15 cellular contexts compared by ENCODE assay signal in the genomic region with DNA sequence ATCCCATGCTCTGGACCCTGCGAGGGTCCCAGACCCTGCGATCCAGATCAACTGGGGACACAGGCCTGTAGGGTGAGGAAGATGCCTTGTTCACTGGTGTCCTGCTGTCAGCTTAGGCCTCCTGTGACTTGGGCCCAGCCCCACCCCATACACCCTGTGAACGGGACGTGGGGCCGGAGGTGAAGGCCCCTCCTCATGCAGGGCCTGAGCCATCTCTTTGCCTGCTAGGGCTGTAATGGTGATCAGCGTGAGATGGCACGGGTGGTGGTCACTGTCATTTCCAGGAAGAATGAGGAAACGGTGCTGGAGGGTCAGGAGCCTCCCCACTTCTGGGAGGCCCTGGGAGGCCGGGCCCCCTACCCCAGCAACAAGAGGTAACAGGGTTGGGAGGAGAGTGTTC. TPM values are rescaled to one million over a fixed set of nuclear protein-coding genes. Genes with fewer than 3 reads are reported as not detected.
DNase-seq lines count a peak whose midpoint lies in the region; ATAC-seq and TF ChIP-seq lines count a peak whose summit lies in the region.
"Had no signal": no experiment of that assay in that cellular context is flagged by ENCODE, and none has a peak within 500 bp of the region (broad histone marks: within the 10 kb centered on the region; RNA-seq: fewer than 3 reads in every experiment).

No MANE protein-coding gene starts in this region.

- H3K4me3 ChIP-seq in right cardiac atrium (ENCODE audit: low read length) (no peak overlapping the region), ovary (no peak overlapping the region)
- H3K4me3 ChIP-seq: body of pancreas, esophagus squamous epithelium, GM23248, pancreas had no signal

- H3K36me3 ChIP-seq in ovary: no peaks in the 10 kb centered on the region
- H3K36me3 ChIP-seq: pancreas had no signal

- intact Hi-C loops in right cardiac atrium (cut with DNase I): no loop called here
- intact Hi-C loops in cardiac septum (cut with DNase I): loop anchor here (1.0 to 10.0 kb wide), 2 partner anchors 148 to 472 kb away; no protein-coding TSS in a partner anchor
- intact Hi-C loops in ovary (cut with DNase I): loop anchor here in 3 of 4 donors (2.0 to 10.0 kb wide), 3 partner anchors 132 to 148 kb away; a partner anchor contains a TSS

- DNase-seq in right cardiac atrium: peak in 2 of 3 donors; percentile 19 to 60
- no peak for DNase-seq in cardiac septum (ENCODE audit: low spot score)
- DNase-seq in ovary: peak in 3 of 5 donors; percentile 9 to 37 (median 24)
- DNase-seq in DMS 273 treated with DMSO at 0.1 percent for 48 hours (lab: John Stamatoyannopoulos, UW): no peak
- DNase-seq in NCI-H1436 treated with DMSO at 0.1 percent for 48 hours (lab: John Stamatoyannopoulos, UW): no peak
- DNase-seq: esophagus squamous epithelium, GF-D8, NCI-H774 had no signal

- H3K27ac ChIP-seq in right cardiac atrium (ENCODE audit: low read length) (no peak overlapping the region), cingulate gyrus (ENCODE audit: low read depth, low read length) (peak overlapping the region; percentile 90), ovary (no peak overlapping the region)
- H3K27ac ChIP-seq: GM23248 had no signal

- H3K4me1 ChIP-seq in right cardiac atrium (ENCODE audit: control insufficient read depth, insufficient read depth, low read length) (no peaks in the 10 kb centered on the region), ovary (ENCODE audit: insufficient read depth) (peaks cover 6% of the 10 kb centered on the region)

- 79% methylated on average over 9 of the region's 9 CpGs for WGBS in right cardiac atrium
- WGBS in ovary, 3 donors: 80 to 89% (median 80%) methylated on average over 9 of the region's 9 CpGs

- H3K27me3 ChIP-seq in right cardiac atrium (ENCODE audit: control insufficient read depth, insufficient read depth): no peaks in the 10 kb centered on the region
- no peaks in the 10 kb centered on the region for H3K27me3 ChIP-seq in ovary
- H3K27me3 ChIP-seq: body of pancreas, esophagus squamous epithelium, pancreas had no signal

- TF ChIP-seq CTCF in ovary (IDR thresholded peaks at IDR 0.05): no peak

- H3K9me3 ChIP-seq in right cardiac atrium (ENCODE audit: control insufficient read depth, low read length) (no peaks in the 10 kb centered on the region), ovary (no peaks in the 10 kb centered on the region)
- H3K9me3 ChIP-seq: body of pancreas, esophagus squamous epithelium, pancreas had no signal

- no peak for TF ChIP-seq POLR2A in ovary (IDR thresholded peaks at IDR 0.05)

- no peak for TF ChIP-seq EP300 in ovary (IDR thresholded peaks at IDR 0.05)

- ATAC-seq in right cardiac atrium (no peak), GM19328 (IDR thresholded peaks at IDR 0.05; ENCODE audit: unreplicated experiment) (no peak), HG02840 (IDR thresholded peaks at IDR 0.05; ENCODE audit: low FRiP score, unreplicated experiment) (no peak)

RNA-seq across cellular contexts. Expression of a gene that starts 12.4 kb away (rescaled TPM):
- total RNA-seq in right cardiac atrium (1 to 10 TPM; 4.0 to 9.7 (median 8.8) TPM), cardiac septum (2.6 TPM), ovary (10 to 100 TPM in 2 of 7 donors, 1 to 10 TPM in 5; 5.2 to 13.2 (median 8.8) TPM)
- polyA plus RNA-seq in right cardiac atrium (5.4 TPM), ovary (10 to 100 TPM in 1 of 2 donors, 1 to 10 TPM in 1; 4.8 to 12.3 TPM)

RNA-seq across cellular contexts. Expression of a gene that starts 26.5 kb away (rescaled TPM):
- total RNA-seq in right cardiac atrium: 10 to 100 TPM; 12.1 to 17.7 (median 15.2) TPM
- polyA plus RNA-seq in right cardiac atrium: 11.2 TPM
- 10.1 TPM for total RNA-seq in cardiac septum
- total RNA-seq in ovary: 10 to 100 TPM; 12.3 to 62.3 (median 27.0) TPM
- 10 to 100 TPM; 21.2 to 30.0 TPM for polyA plus RNA-seq in ovary

RNA-seq across cellular contexts. Expression of a gene that starts 36.1 kb away (rescaled TPM):
- total RNA-seq in right cardiac atrium: 1 to 10 TPM in 1 of 4 donors, under 1 TPM in 3; 0.23 to 1.0 (median 0.61) TPM
- 0.48 TPM for polyA plus RNA-seq in right cardiac atrium
- 0.22 TPM for total RNA-seq in cardiac septum
- 10 to 100 TPM in 1 of 7 donors, 1 to 10 TPM in 5, under 1 TPM in 1; 0.99 to 23.8 (median 3.7) TPM for total RNA-seq in ovary
- polyA plus RNA-seq in ovary: 1 to 10 TPM in 1 of 2 donors, under 1 TPM in 1; 0.93 to 1.5 TPM
- total RNA-seq: GM23248, RPMI7951 had no signal

Comparison
In these comparisons a context has a peak if more than half of its experiments do, and no peak if none do; other contexts are left out.
1. DNase-seq: peak in right cardiac atrium (2 of 3) and ovary (3 of 5); none in cardiac septum (single experiment), DMS 273 treated with DMSO at 0.1 percent for 48 hours (single experiment) and NCI-H1436 treated with DMSO at 0.1 percent for 48 hours (single experiment).
2. intact Hi-C loops: an anchor here in cardiac septum (1.0 to 10.0 kb wide) and ovary (2.0 to 10.0 kb wide); none called in right cardiac atrium.